12 cellular contexts compared by ENCODE assay signal in the genomic region with DNA sequence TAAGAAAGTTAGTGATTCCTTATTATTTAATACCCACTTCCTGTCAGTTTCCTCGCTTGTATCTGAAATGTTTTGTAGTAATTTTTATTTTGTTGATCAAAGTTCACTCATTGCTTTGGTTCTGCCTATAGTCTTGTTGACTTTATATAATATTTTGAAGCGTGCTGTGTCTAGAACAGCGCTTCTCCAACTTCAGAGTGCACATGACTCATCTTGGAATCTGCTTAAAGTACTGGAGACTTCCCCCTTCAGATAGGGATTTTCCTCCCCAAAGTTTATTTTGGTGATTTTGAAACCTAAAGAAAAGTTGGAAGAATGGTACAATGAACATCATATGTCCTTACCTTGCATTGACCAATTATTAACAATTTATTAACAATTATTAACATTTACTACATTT. TPM values are rescaled to one million over a fixed set of nuclear protein-coding genes. Genes with fewer than 3 reads are reported as not detected.
DNase-seq lines count a peak whose midpoint lies in the region; ATAC-seq, FAIRE-seq and TF ChIP-seq lines count a peak whose summit lies in the region.
"Had no signal": no experiment of that assay in that cellular context is flagged by ENCODE, and none has a peak within 500 bp of the region (broad histone marks: within the 10 kb centered on the region; RNA-seq: fewer than 3 reads in every experiment).

No MANE protein-coding gene starts in this region.

- H3K9me3 Mint-ChIP-seq in memory B cell = no peaks in the 10 kb centered on the region
- no peaks in the 10 kb centered on the region for H3K9me3 Mint-ChIP-seq in activated T-helper 1 cell treated with anti-CD3 and anti-CD28 coated beads, Interleukin-12 subunit alpha, Interleukin-12 subunit beta, Interleukin-2, Interleukin-4 antibody, amounts not matched to agents 30 ng/mL and 10 ng/mL and 1 ng/mL, durations not matched to agents 14 hours and 24 hours and 36 hours
- H3K9me3 Mint-ChIP-seq: WTC11 had no signal

- POLR2A ChIA-PET in A549 (lab: Yijun Ruan, JAX) = interaction anchor here (1.0 to 3.3 kb wide), 6 partner anchors 9 to 118 kb away, joined by 3 to 21 read pairs (median 5); a partner anchor contains a TSS

- DNase-seq in A549 (ENCODE audit: low read depth in 1 of 2, low spot score in 1 of 2) (peak in 1 of 2 experiments; percentile 40), ELR (ENCODE audit: low read depth) (peak; percentile 69), cardiac fibroblast (ENCODE audit: low read depth in 2 of 2) (peak; percentile 52 to 60), memory B cell (ENCODE audit: low spot score in 2 of 2) (no peak), NCI-H524 treated with DMSO at 0.1 percent for 48 hours (lab: John Stamatoyannopoulos, UW) (no peak)
- no peak for DNase-seq in activated T-helper 1 cell treated with anti-CD3 and anti-CD28 coated beads, Interleukin-12 subunit alpha, Interleukin-12 subunit beta, Interleukin-2, Interleukin-4 antibody, amounts not matched to agents 30 ng/mL and 10 ng/mL and 1 ng/mL, durations not matched to agents 14 hours and 24 hours and 36 hours (ENCODE audit: low spot score)
- DNase-seq in activated CD4-positive, alpha-beta T cell treated with anti-CD3 and anti-CD28 coated beads, Interleukin-2, amount 50 U/mL, for 4 hours = no peak

- H3K4me1 Mint-ChIP-seq in memory B cell = peaks cover 18% of the 10 kb centered on the region
- H3K4me1 Mint-ChIP-seq in activated T-helper 1 cell treated with anti-CD3 and anti-CD28 coated beads, Interleukin-12 subunit alpha, Interleukin-12 subunit beta, Interleukin-2, Interleukin-4 antibody, amounts not matched to agents 30 ng/mL and 10 ng/mL and 1 ng/mL, durations not matched to agents 14 hours and 24 hours and 36 hours (ENCODE audit: low read depth) = peaks cover 48% of the 10 kb centered on the region

- TF ChIP-seq CTCF in A549 (IDR thresholded peaks at IDR 0.05) = no peak
- TF ChIP-seq CTCF in cardiac fibroblast (IDR thresholded peaks at IDR 0.05; ENCODE audit: low read depth, low read length) = no peak

- H3K9me3 ChIP-seq in A549 = no peaks in the 10 kb centered on the region
- H3K9me3 ChIP-seq: BLaER1 treated with 17β-estradiol and CSF1 and Interleukin-3, amounts not matched to agents 10 nM and 100 nM; HAP-1 had no signal

- WGBS in A549 (ENCODE audit: missing lambda C conversion rate) = 11% methylated on average over 3 of the region's 3 CpGs

- peak overlapping the region; percentile 61 for H3K4me2 ChIP-seq in A549

- H3K36me3 Mint-ChIP-seq in memory B cell = peaks cover 13% of the 10 kb centered on the region
- H3K36me3 Mint-ChIP-seq in activated T-helper 1 cell treated with anti-CD3 and anti-CD28 coated beads, Interleukin-12 subunit alpha, Interleukin-12 subunit beta, Interleukin-2, Interleukin-4 antibody, amounts not matched to agents 30 ng/mL and 10 ng/mL and 1 ng/mL, durations not matched to agents 14 hours and 24 hours and 36 hours (ENCODE audit: low read depth) = peaks cover 44% of the 10 kb centered on the region

- CTCF ChIA-PET in A549 (lab: Yijun Ruan, JAX) = interaction anchor here (0.6 to 22.8 kb wide), 13 partner anchors 8 to 119 kb away, joined by 3 to 479 read pairs (median 8); a partner anchor contains a TSS

- H3K27me3 Mint-ChIP-seq in memory B cell = no peaks in the 10 kb centered on the region
- no peaks in the 10 kb centered on the region for H3K27me3 Mint-ChIP-seq in activated T-helper 1 cell treated with anti-CD3 and anti-CD28 coated beads, Interleukin-12 subunit alpha, Interleukin-12 subunit beta, Interleukin-2, Interleukin-4 antibody, amounts not matched to agents 30 ng/mL and 10 ng/mL and 1 ng/mL, durations not matched to agents 14 hours and 24 hours and 36 hours (ENCODE audit: insufficient read depth)
- H3K27me3 Mint-ChIP-seq: progenitor cell of endocrine pancreas had no signal

- peak overlapping the region; percentile 22 to 40; a peak in 1 of 6 replicates for H3K27ac ChIP-seq in A549
- H3K27ac ChIP-seq: BLaER1 treated with 17β-estradiol and CSF1 and Interleukin-3, amounts not matched to agents 10 nM and 100 nM had no signal

- TF ChIP-seq POLR2A in A549 (IDR thresholded peaks at IDR 0.05; ENCODE audit: low read length) = no peak

- no peak for FAIRE-seq in A549 (lab: Jason Lieb, UNC)

- peak overlapping the region; percentile 53 for H3K27ac Mint-ChIP-seq in memory B cell
- no peak overlapping the region for H3K27ac Mint-ChIP-seq in activated T-helper 1 cell treated with anti-CD3 and anti-CD28 coated beads, Interleukin-12 subunit alpha, Interleukin-12 subunit beta, Interleukin-2, Interleukin-4 antibody, amounts not matched to agents 30 ng/mL and 10 ng/mL and 1 ng/mL, durations not matched to agents 14 hours and 24 hours and 36 hours

- ATAC-seq in A549 (no peak), memory B cell (ENCODE audit: low read depth) (no peak), GM19397 (IDR thresholded peaks at IDR 0.05; ENCODE audit: unreplicated experiment) (no peak)
- ATAC-seq: WTC11 had no signal

- intact Hi-C loops in activated T-helper 1 cell treated with anti-CD3 and anti-CD28 coated beads, Interleukin-12 subunit alpha, Interleukin-12 subunit beta, Interleukin-2, Interleukin-4 antibody, amounts not matched to agents 30 ng/mL and 10 ng/mL and 1 ng/mL, durations not matched to agents 14 hours and 24 hours and 36 hours (cut with micrococcal nuclease) = loop anchor here (1.0 to 10.0 kb wide), 7 partner anchors 20 to 1355 kb away; a partner anchor contains a TSS

- TF ChIP-seq RAD21 in A549 (conservative IDR thresholded peaks at IDR 0.05 in 1 of 2, IDR thresholded peaks at IDR 0.05 in 1 of 2) = no peak

- peaks cover 70% of the 10 kb centered on the region for H3K4me1 ChIP-seq in A549

- no peak overlapping the region for H3K4me3 Mint-ChIP-seq in memory B cell
- H3K4me3 Mint-ChIP-seq in activated T-helper 1 cell treated with anti-CD3 and anti-CD28 coated beads, Interleukin-12 subunit alpha, Interleukin-12 subunit beta, Interleukin-2, Interleukin-4 antibody, amounts not matched to agents 30 ng/mL and 10 ng/mL and 1 ng/mL, durations not matched to agents 14 hours and 24 hours and 36 hours = no peak overlapping the region
- H3K4me3 Mint-ChIP-seq: WTC11 had no signal

- no peak overlapping the region for H3K4me3 ChIP-seq in A549
- no peak overlapping the region for H3K4me3 ChIP-seq in cardiac fibroblast (replicated peaks in 1 of 2; ENCODE audit: low read depth in 2 of 2, low read length in 2 of 2)
- H3K4me3 ChIP-seq: BLaER1 treated with 17β-estradiol and CSF1 and Interleukin-3, amounts not matched to agents 10 nM and 100 nM; HAP-1 had no signal

- no peak for TF ChIP-seq EP300 in A549 (IDR thresholded peaks at IDR 0.05)

TF ChIP-seq in A549, 52 proteins besides CTCF, POLR2A, EP300 and RAD21:
- TF ChIP-seq, protein P1, sequence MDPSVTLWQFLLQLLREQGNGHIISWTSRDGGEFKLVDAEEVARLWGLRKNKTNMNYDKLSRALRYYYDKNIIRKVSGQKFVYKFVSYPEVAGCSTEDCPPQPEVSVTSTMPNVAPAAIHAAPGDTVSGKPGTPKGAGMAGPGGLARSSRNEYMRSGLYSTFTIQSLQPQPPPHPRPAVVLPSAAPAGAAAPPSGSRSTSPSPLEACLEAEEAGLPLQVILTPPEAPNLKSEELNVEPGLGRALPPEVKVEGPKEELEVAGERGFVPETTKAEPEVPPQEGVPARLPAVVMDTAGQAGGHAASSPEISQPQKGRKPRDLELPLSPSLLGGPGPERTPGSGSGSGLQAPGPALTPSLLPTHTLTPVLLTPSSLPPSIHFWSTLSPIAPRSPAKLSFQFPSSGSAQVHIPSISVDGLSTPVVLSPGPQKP (IDR thresholded peaks at IDR 0.05; ENCODE audit: low read depth, low read length) = no peak
- TF ChIP-seq FOSL2 (IDR thresholded peaks at IDR 0.05) (no peak), FOSL2 (CRISPR knock-in tag; IDR thresholded peaks at IDR 0.05) (peak; percentile 70), SREBF2 (IDR thresholded peaks at IDR 0.05) (no peak)
- TF ChIP-seq, protein P2, sequence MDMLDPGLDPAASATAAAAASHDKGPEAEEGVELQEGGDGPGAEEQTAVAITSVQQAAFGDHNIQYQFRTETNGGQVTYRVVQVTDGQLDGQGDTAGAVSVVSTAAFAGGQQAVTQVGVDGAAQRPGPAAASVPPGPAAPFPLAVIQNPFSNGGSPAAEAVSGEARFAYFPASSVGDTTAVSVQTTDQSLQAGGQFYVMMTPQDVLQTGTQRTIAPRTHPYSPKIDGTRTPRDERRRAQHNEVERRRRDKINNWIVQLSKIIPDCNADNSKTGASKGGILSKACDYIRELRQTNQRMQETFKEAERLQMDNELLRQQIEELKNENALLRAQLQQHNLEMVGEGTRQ (IDR thresholded peaks at IDR 0.05) = no peak

RNA-seq across cellular contexts. Expression of a gene that starts 5.8 kb away (rescaled TPM):
- 9.5 and 9.8 TPM in 2 replicates for polyA plus RNA-seq in A549 (2011; rRNA removed)
- 57.8 and 74.6 TPM in 2 replicates for polyA plus RNA-seq in A549 (2012; cell fraction: cytosol; rRNA removed)
- 174 and 265 TPM in 2 replicates for polyA plus RNA-seq in A549 (2012; cell fraction: nucleus; rRNA removed)
- polyA plus RNA-seq in A549 (2017; fragmentation: RNase III; extraction: RNeasy Plus Mini Kit Qiagen cat#74134 plus additional on column Dnase treatment) = 31.3 to 35.3 TPM (median 34.2 TPM) in 3 replicates
- 2.1 and 3.2 TPM in 2 replicates for polyA minus RNA-seq in A549 (2011; rRNA and poly(A)+ RNA removed)
- 36.4 and 36.9 TPM in 2 replicates for total RNA-seq in activated T-helper 1 cell treated with anti-CD3 and anti-CD28 coated beads, Interleukin-12 subunit alpha, Interleukin-12 subunit beta, Interleukin-2, Interleukin-4 antibody, amounts not matched to agents 30 ng/mL and 10 ng/mL and 1 ng/mL, durations not matched to agents 14 hours and 24 hours and 36 hours

RNA-seq across cellular contexts. Expression of a gene that starts 19.4 kb away (rescaled TPM):
- polyA plus RNA-seq in A549 (2011; rRNA removed) = 262 and 285 TPM in 2 replicates
- 127 and 130 TPM in 2 replicates for polyA plus RNA-seq in A549 (2012; cell fraction: cytosol; rRNA removed)
- 60.2 and 94.6 TPM in 2 replicates for polyA plus RNA-seq in A549 (2012; cell fraction: nucleus; rRNA removed)
- 273 to 292 TPM (median 276 TPM) in 3 replicates for polyA plus RNA-seq in A549 (2017; fragmentation: RNase III; extraction: RNeasy Plus Mini Kit Qiagen cat#74134 plus additional on column Dnase treatment)
- polyA minus RNA-seq in A549 (2011; rRNA and poly(A)+ RNA removed) = 73.4 and 85.0 TPM in 2 replicates
- 220 and 224 TPM in 2 replicates for total RNA-seq in activated T-helper 1 cell treated with anti-CD3 and anti-CD28 coated beads, Interleukin-12 subunit alpha, Interleukin-12 subunit beta, Interleukin-2, Interleukin-4 antibody, amounts not matched to agents 30 ng/mL and 10 ng/mL and 1 ng/mL, durations not matched to agents 14 hours and 24 hours and 36 hours

Comparison
In these comparisons a context has a peak if more than half of its experiments do, and no peak if none do; other contexts are left out.
1. DNase-seq: peak in ELR (single experiment) and cardiac fibroblast (2 of 2); none in memory B cell (0 of 2), NCI-H524 treated with DMSO at 0.1 percent for 48 hours (single experiment), activated T-helper 1 cell treated with anti-CD3 and anti-CD28 coated beads, Interleukin-12 subunit alpha, Interleukin-12 subunit beta, Interleukin-2, Interleukin-4 antibody, amounts not matched to agents 30 ng/mL and 10 ng/mL and 1 ng/mL, durations not matched to agents 14 hours and 24 hours and 36 hours (single experiment) and activated CD4-positive, alpha-beta T cell treated with anti-CD3 and anti-CD28 coated beads, Interleukin-2, amount 50 U/mL, for 4 hours (0 of 2).